Comparison of ENCODE assay signal across 1 cellular context in the genomic region with DNA sequence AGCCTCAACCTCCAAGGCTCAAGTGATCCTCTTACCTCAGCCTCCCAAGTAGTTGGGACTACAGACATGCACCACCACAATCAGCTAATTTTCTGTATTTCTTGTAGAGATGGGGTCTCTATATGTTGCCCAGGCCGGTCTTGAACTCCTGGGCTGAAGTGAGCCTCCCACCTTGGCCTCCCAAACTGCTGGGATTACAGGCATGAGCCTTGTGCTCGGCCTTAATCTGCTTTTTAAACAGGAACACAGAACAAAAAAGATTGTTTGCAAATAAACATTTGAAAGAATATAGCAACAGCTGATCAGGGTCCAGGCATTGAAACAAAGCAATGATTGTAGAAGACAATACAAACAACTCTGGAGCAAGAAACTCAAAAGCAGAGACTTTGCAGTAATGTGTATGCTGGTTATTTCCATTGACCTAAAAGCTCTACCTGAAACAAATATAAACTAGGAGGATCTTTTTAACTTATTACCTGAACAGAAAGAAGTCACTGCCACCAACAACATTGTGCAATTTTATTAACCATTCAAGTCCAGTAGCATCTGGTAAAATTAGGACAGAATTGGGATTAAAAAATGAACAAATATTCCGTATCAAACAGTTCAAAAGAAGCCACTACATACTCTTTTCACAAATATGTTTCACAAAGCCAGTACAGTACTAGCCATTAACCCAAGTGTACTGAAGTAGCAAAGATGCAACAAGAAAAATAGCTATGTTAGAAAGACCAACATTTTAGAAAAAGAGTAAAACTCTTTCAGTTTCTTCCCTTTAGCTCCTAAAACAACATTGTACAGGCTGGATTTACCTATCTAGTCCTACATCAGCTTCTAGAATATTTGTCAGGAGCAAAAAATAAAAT.
TF ChIP-seq lines count a peak whose summit lies in the region.

No MANE protein-coding gene starts in this region.

TF ChIP-seq in HepG2, 621 proteins besides CTCF, POLR2A, EP300 and RAD21 (continues in another document):
- TF ChIP-seq HNF4A (CRISPR knock-in tag; IDR thresholded peaks at IDR 0.05) (0 out of 2 replicates have a peak, but pooled peaks have one; percentile 13), MXI1 (IDR thresholded peaks at IDR 0.05; ENCODE audit: borderline replicate concordance, low read depth, low read length) (no peak), SOX5 (CRISPR knock-in tag; IDR thresholded peaks at IDR 0.05; ENCODE audit: borderline replicate concordance) (peak; percentile 95), ZNF768 (CRISPR knock-in tag; IDR thresholded peaks at IDR 0.05) (no peak), ZNF354B (CRISPR knock-in tag; IDR thresholded peaks at IDR 0.05) (no peak), MIER3 (CRISPR knock-in tag; IDR thresholded peaks at IDR 0.05; ENCODE audit: borderline replicate concordance) (no peak), YY1 (IDR thresholded peaks at IDR 0.05; ENCODE audit: insufficient read depth, insufficient replicate concordance, low read depth, low read length) (no peak), SOX6 (IDR thresholded peaks at IDR 0.05) (no peak), SOX6 (CRISPR knock-in tag; IDR thresholded peaks at IDR 0.05) (peak; percentile 94), KDM1A (CRISPR knock-in tag; IDR thresholded peaks at IDR 0.05) (peak; percentile 94; the same call in 1 of the 2 replicates), CHD4 (IDR thresholded peaks at IDR 0.05; ENCODE audit: borderline replicate concordance, low read length) (peak; percentile 76; the same call in 1 of the 2 replicates), XBP1 (CRISPR knock-in tag; IDR thresholded peaks at IDR 0.05) (no peak), FOXJ3 (CRISPR knock-in tag; IDR thresholded peaks at IDR 0.05; ENCODE audit: borderline replicate concordance) (peak; percentile 38; the same call in 1 of the 2 replicates), SALL1 (CRISPR knock-in tag; IDR thresholded peaks at IDR 0.05) (peak; percentile 54), NRL (CRISPR knock-in tag; IDR thresholded peaks at IDR 0.05; ENCODE audit: borderline replicate concordance) (no peak), PHF21A (CRISPR knock-in tag; IDR thresholded peaks at IDR 0.05) (0 out of 2 replicates have a peak, but pooled peaks have one; percentile 14), PAWR (CRISPR knock-in tag; IDR thresholded peaks at IDR 0.05; ENCODE audit: borderline replicate concordance) (no peak), KLF11 (CRISPR knock-in tag; IDR thresholded peaks at IDR 0.05) (no peak), FOSL2 (CRISPR knock-in tag; IDR thresholded peaks at IDR 0.05) (peak; percentile 23; the same call in 1 of the 2 replicates), HES4 (CRISPR knock-in tag; IDR thresholded peaks at IDR 0.05; ENCODE audit: borderline replicate concordance) (no peak), RCOR2 (CRISPR knock-in tag; IDR thresholded peaks at IDR 0.05) (peak; percentile 88), FOXP1 (IDR thresholded peaks at IDR 0.05) (peak; percentile 39; the same call in 1 of the 2 replicates), FOXP1 (CRISPR knock-in tag; IDR thresholded peaks at IDR 0.05) (peak; percentile 85), ZNF234 (CRISPR knock-in tag; conservative IDR thresholded peaks at IDR 0.05) (no peak), CEBPG (CRISPR knock-in tag; IDR thresholded peaks at IDR 0.05) (0 out of 2 replicates have a peak, but pooled peaks have one; percentile 12), CREM (IDR thresholded peaks at IDR 0.05) (no peak), CREM (CRISPR knock-in tag; IDR thresholded peaks at IDR 0.05) (no peak), BCL6 (CRISPR knock-in tag; IDR thresholded peaks at IDR 0.05) (0 out of 2 replicates have a peak, but pooled peaks have one; percentile 26), ZNF780A (CRISPR knock-in tag; IDR thresholded peaks at IDR 0.05) (no peak), ZNF432 (CRISPR knock-in tag; IDR thresholded peaks at IDR 0.05; ENCODE audit: borderline replicate concordance) (no peak), ZNF235 (CRISPR knock-in tag; IDR thresholded peaks at IDR 0.05; ENCODE audit: borderline replicate concordance) (no peak), ZNF615 (CRISPR knock-in tag; IDR thresholded peaks at IDR 0.05; ENCODE audit: borderline replicate concordance) (no peak), PHF20 (CRISPR knock-in tag; IDR thresholded peaks at IDR 0.05) (no peak), NFE2 (CRISPR knock-in tag; IDR thresholded peaks at IDR 0.05) (no peak), ZNF782 (CRISPR knock-in tag; IDR thresholded peaks at IDR 0.05; ENCODE audit: borderline replicate concordance) (no peak), RXRB (CRISPR knock-in tag; IDR thresholded peaks at IDR 0.05; ENCODE audit: borderline replicate concordance) (no peak), ZMYM3 (CRISPR knock-in tag; IDR thresholded peaks at IDR 0.05) (peak; percentile 91), RFX5 (IDR thresholded peaks at IDR 0.05; ENCODE audit: low read depth, low read length) (no peak), ZNF775 (CRISPR knock-in tag; IDR thresholded peaks at IDR 0.05; ENCODE audit: borderline replicate concordance) (no peak), MED8 (CRISPR knock-in tag; IDR thresholded peaks at IDR 0.05; ENCODE audit: insufficient replicate concordance) (no peak), SOX13 (IDR thresholded peaks at IDR 0.05) (no peak; the same call in 1 of the 2 replicates), SOX13 (CRISPR knock-in tag; conservative IDR thresholded peaks at IDR 0.05 in 1 of 2, IDR thresholded peaks at IDR 0.05 in 1 of 2) (peak in 1 of 2 experiments; percentile 97; a peak in 2 of 4 replicates), ZNF878 (CRISPR knock-in tag; IDR thresholded peaks at IDR 0.05) (0 out of 2 replicates have a peak, but pooled peaks have one; percentile 28), ZMAT3 (CRISPR knock-in tag; conservative IDR thresholded peaks at IDR 0.05) (no peak), RELA (CRISPR knock-in tag; IDR thresholded peaks at IDR 0.05) (no peak)
- TF ChIP-seq, protein P1, sequence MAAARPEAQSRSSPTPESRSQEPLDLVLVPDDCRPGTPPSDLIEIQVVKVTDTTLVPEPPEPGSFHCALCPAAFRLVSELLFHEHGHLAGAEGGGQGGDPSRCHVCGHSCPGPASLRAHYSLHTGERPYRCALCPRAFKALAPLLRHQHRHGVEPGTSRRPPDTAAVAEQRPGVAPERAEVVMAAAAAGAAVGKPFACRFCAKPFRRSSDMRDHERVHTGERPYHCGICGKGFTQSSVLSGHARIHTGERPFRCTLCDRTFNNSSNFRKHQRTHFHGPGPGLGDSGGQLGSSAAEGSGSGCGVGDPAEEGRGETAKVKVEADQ (CRISPR knock-in tag; IDR thresholded peaks at IDR 0.05; ENCODE audit: borderline replicate concordance), result no peak
- TF ChIP-seq, protein P2, sequence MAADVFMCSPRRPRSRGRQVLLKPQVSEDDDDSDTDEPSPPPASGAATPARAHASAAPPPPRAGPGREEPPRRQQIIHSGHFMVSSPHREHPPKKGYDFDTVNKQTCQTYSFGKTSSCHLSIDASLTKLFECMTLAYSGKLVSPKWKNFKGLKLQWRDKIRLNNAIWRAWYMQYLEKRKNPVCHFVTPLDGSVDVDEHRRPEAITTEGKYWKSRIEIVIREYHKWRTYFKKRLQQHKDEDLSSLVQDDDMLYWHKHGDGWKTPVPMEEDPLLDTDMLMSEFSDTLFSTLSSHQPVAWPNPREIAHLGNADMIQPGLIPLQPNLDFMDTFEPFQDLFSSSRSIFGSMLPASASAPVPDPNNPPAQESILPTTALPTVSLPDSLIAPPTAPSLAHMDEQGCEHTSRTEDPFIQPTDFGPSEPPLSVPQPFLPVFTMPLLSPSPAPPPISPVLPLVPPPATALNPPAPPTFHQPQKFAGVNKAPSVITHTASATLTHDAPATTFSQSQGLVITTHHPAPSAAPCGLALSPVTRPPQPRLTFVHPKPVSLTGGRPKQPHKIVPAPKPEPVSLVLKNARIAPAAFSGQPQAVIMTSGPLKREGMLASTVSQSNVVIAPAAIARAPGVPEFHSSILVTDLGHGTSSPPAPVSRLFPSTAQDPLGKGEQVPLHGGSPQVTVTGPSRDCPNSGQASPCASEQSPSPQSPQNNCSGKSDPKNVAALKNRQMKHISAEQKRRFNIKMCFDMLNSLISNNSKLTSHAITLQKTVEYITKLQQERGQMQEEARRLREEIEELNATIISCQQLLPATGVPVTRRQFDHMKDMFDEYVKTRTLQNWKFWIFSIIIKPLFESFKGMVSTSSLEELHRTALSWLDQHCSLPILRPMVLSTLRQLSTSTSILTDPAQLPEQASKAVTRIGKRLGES (CRISPR knock-in tag; IDR thresholded peaks at IDR 0.05; ENCODE audit: borderline replicate concordance), result no peak
- TF ChIP-seq, protein P3, sequence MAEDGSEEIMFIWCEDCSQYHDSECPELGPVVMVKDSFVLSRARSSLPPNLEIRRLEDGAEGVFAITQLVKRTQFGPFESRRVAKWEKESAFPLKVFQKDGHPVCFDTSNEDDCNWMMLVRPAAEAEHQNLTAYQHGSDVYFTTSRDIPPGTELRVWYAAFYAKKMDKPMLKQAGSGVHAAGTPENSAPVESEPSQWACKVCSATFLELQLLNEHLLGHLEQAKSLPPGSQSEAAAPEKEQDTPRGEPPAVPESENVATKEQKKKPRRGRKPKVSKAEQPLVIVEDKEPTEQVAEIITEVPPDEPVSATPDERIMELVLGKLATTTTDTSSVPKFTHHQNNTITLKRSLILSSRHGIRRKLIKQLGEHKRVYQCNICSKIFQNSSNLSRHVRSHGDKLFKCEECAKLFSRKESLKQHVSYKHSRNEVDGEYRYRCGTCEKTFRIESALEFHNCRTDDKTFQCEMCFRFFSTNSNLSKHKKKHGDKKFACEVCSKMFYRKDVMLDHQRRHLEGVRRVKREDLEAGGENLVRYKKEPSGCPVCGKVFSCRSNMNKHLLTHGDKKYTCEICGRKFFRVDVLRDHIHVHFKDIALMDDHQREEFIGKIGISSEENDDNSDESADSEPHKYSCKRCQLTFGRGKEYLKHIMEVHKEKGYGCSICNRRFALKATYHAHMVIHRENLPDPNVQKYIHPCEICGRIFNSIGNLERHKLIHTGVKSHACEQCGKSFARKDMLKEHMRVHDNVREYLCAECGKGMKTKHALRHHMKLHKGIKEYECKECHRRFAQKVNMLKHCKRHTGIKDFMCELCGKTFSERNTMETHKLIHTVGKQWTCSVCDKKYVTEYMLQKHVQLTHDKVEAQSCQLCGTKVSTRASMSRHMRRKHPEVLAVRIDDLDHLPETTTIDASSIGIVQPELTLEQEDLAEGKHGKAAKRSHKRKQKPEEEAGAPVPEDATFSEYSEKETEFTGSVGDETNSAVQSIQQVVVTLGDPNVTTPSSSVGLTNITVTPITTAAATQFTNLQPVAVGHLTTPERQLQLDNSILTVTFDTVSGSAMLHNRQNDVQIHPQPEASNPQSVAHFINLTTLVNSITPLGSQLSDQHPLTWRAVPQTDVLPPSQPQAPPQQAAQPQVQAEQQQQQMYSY (CRISPR knock-in tag; IDR thresholded peaks at IDR 0.05), result no peak
- TF ChIP-seq, protein P4, sequence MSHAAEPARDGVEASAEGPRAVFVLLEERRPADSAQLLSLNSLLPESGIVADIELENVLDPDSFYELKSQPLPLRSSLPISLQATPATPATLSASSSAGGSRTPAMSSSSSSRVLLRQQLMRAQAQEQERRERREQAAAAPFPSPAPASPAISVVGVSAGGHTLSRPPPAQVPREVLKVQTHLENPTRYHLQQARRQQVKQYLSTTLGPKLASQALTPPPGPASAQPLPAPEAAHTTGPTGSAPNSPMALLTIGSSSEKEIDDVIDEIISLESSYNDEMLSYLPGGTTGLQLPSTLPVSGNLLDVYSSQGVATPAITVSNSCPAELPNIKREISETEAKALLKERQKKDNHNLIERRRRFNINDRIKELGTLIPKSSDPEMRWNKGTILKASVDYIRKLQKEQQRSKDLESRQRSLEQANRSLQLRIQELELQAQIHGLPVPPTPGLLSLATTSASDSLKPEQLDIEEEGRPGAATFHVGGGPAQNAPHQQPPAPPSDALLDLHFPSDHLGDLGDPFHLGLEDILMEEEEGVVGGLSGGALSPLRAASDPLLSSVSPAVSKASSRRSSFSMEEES (CRISPR knock-in tag; IDR thresholded peaks at IDR 0.05), result no peak
- TF ChIP-seq, protein P5, sequence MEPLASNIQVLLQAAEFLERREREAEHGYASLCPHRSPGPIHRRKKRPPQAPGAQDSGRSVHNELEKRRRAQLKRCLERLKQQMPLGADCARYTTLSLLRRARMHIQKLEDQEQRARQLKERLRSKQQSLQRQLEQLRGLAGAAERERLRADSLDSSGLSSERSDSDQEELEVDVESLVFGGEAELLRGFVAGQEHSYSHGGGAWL (CRISPR knock-in tag; IDR thresholded peaks at IDR 0.05), result no peak
- TF ChIP-seq, protein P6, sequence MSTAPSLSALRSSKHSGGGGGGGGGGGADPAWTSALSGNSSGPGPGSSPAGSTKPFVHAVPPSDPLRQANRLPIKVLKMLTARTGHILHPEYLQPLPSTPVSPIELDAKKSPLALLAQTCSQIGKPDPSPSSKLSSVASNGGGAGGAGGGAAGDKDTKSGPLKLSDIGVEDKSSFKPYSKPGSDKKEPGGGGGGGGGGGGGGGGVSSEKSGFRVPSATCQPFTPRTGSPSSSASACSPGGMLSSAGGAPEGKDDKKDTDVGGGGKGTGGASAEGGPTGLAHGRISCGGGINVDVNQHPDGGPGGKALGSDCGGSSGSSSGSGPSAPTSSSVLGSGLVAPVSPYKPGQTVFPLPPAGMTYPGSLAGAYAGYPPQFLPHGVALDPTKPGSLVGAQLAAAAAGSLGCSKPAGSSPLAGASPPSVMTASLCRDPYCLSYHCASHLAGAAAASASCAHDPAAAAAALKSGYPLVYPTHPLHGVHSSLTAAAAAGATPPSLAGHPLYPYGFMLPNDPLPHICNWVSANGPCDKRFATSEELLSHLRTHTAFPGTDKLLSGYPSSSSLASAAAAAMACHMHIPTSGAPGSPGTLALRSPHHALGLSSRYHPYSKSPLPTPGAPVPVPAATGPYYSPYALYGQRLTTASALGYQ (CRISPR knock-in tag; IDR thresholded peaks at IDR 0.05), result no peak
